In the genomic region with DNA sequence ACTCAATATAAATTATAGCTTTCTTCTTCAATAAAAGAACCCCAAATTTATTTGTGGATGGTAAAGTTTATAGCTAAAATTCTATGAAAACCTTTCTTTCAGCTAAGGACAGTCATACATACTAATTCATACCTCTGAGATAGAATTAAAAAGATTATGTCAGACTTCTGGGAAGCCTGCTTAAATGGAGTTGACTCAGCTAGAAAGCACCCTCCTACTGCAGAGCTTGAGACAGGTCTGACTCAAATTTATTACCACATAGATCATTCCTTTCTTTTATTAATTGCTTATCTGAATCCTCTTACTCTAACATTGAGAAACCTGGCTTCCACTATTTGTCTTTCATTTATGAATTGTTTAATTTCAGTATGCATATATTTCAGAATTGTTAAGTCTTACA, we compare ENCODE assay signal across 17 cellular contexts.
A peak's percentile ranks its signal among the peaks of the same experiment; 100 is the strongest.
DNase-seq lines count a peak whose midpoint lies in the region; ATAC-seq and TF ChIP-seq lines count a peak whose summit lies in the region.
"Had no signal": no experiment of that assay in that cellular context is flagged by ENCODE, and none has a peak within 500 bp of the region (broad histone marks: within the 10 kb centered on the region; RNA-seq: fewer than 3 reads in every experiment).

No MANE protein-coding gene starts in this region.

- H3K4me1 ChIP-seq in breast epithelium: no peaks in the 10 kb centered on the region
- no peaks in the 10 kb centered on the region for H3K4me1 ChIP-seq in gastrocnemius medialis

- intact Hi-C loops in MCF 10A (cut with micrococcal nuclease): no loop called here
- intact Hi-C loops in breast epithelium (cut with DNase I; ENCODE audit: low total_unique reads): no loop called here
- intact Hi-C loops in gastrocnemius medialis (cut with DNase I; ENCODE audit: low total_unique reads): no loop called here

- no peaks in the 10 kb centered on the region for H3K36me3 ChIP-seq in breast epithelium
- no peaks in the 10 kb centered on the region for H3K36me3 ChIP-seq in gastrocnemius medialis

- CTCF ChIA-PET in MCF 10A (lab: Yijun Ruan, JAX): interaction anchor here (0.6 kb wide), 1 partner anchor 15 kb away, joined by 3 read pairs; no protein-coding TSS in a partner anchor

- H3K27ac ChIP-seq in breast epithelium (no peak overlapping the region), gastrocnemius medialis (no peak overlapping the region)

- no peak for ATAC-seq in gastrocnemius medialis
- ATAC-seq: Right ventricle myocardium inferior, SK-N-SH treated with all-trans-retinoic acid at 6 μM for 48 hours had no signal

- TF ChIP-seq CTCF in MCF 10A (IDR thresholded peaks at IDR 0.05; ENCODE audit: unreplicated experiment) (no peak), breast epithelium (IDR thresholded peaks at IDR 0.05) (no peak), choroid plexus epithelial cell (conservative IDR thresholded peaks at IDR 0.05; ENCODE audit: low read depth, low read length) (no peak), gastrocnemius medialis (IDR thresholded peaks at IDR 0.05 in 4 of 5, conservative IDR thresholded peaks at IDR 0.05 in 1 of 5) (no peak)

- POLR2A ChIA-PET in MCF 10A (lab: Yijun Ruan, JAX): interaction anchor here (1.0 kb wide), 1 partner anchor 205 kb away, joined by 3 read pairs; no protein-coding TSS in a partner anchor

- H3K36me3 Mint-ChIP-seq in MCF 10A (ENCODE audit: insufficient read depth, unreplicated experiment): no peaks in the 10 kb centered on the region

- BruUV-seq in MCF 10A (replicated peaks; lab: Mats Ljungman, UMichigan): no TSS peak

- no peak overlapping the region for H3K4me3 Mint-ChIP-seq in MCF 10A (ENCODE audit: unreplicated experiment)

- TF ChIP-seq POLR2A in breast epithelium (IDR thresholded peaks at IDR 0.05) (no peak), gastrocnemius medialis (IDR thresholded peaks at IDR 0.05) (no peak)

- in situ Hi-C loops in gastrocnemius medialis (cut with MboI; ENCODE audit: low sequenced_read_pairs in 4 of 4): no loop called here

- H3K4me3 ChIP-seq in breast epithelium (no peak overlapping the region), choroid plexus epithelial cell (ENCODE audit: low read depth, low read length) (no peak overlapping the region), gastrocnemius medialis (no peak overlapping the region)

- no peaks in the 10 kb centered on the region for H3K9me3 Mint-ChIP-seq in MCF 10A (ENCODE audit: unreplicated experiment)

- H3K27me3 ChIP-seq in breast epithelium (no peaks in the 10 kb centered on the region), gastrocnemius medialis (no peaks in the 10 kb centered on the region)

- DNase-seq in MCF 10A (ENCODE audit: unreplicated experiment): peak; percentile 58
- DNase-seq in breast epithelium (ENCODE audit: low spot score in 2 of 2): no peak
- DNase-seq in choroid plexus epithelial cell (ENCODE audit: low read depth): peak; percentile 1
- DNase-seq in kidney glomerular epithelial cell (lab: John Stamatoyannopoulos, UW): peak; percentile 16
- no peak for DNase-seq in gastrocnemius medialis
- no peak for DNase-seq in AG20443 (ENCODE audit: low spot score)
- DNase-seq in SKM-1 (lab: John Stamatoyannopoulos, UW; ENCODE audit: unreplicated experiment): no peak
- DNase-seq in epidermal melanocyte (ENCODE audit: insufficient read length, low spot score): no peak
- DNase-seq: 8988T, C1 segment of cervical spinal cord, DMS 273 treated with DMSO at 0.1 percent for 48 hours, GOT3, NCI-H1436 treated with DMSO at 0.1 percent for 48 hours, NCI-H2081, NCI-H524 treated with DMSO at 0.1 percent for 48 hours had no signal

- no peaks in the 10 kb centered on the region for H3K4me1 Mint-ChIP-seq in MCF 10A (ENCODE audit: insufficient read depth, unreplicated experiment)

- no peaks in the 10 kb centered on the region for H3K9me3 ChIP-seq in breast epithelium
- H3K9me3 ChIP-seq in gastrocnemius medialis: no peaks in the 10 kb centered on the region

- H3K27me3 Mint-ChIP-seq in MCF 10A (ENCODE audit: insufficient read depth, unreplicated experiment): peaks cover 48% of the 10 kb centered on the region

- no peak overlapping the region for H3K27ac Mint-ChIP-seq in MCF 10A (ENCODE audit: low read depth, unreplicated experiment)

Comparison
In these comparisons a context has a peak if more than half of its experiments do, and no peak if none do; other contexts are left out.
1. DNase-seq: peak in MCF 10A (single experiment), choroid plexus epithelial cell (single experiment) and kidney glomerular epithelial cell (single experiment); none in breast epithelium (0 of 2), gastrocnemius medialis (0 of 2), AG20443 (single experiment), SKM-1 (single experiment) and epidermal melanocyte (single experiment).